Comparison of ENCODE assay signal across 22 cellular contexts in genomic region chr9:16676547-16676946, GRCh38.
"Had no signal": no experiment of that assay in that cellular context is flagged by ENCODE, and none has a peak within 500 bp of the region (broad histone marks: within the 10 kb centered on the region; RNA-seq: fewer than 3 reads in every experiment).

No MANE protein-coding gene starts in this region.

- H3K27ac ChIP-seq: colonic mucosa, esophagus muscularis mucosa, foreskin keratinocyte, gastroesophageal sphincter, heart left ventricle, hepatocyte, left lung, lower lobe of right lung had no signal

- ATAC-seq: effector memory CD8-positive, alpha-beta T cell; foreskin keratinocyte; gastroesophageal sphincter; heart left ventricle; left cardiac atrium; left lung; left ventricle myocardium superior; lower lobe of right lung; mucosa of descending colon had no signal

- H3K9me3 ChIP-seq: colonic mucosa, esophagus muscularis mucosa, gastroesophageal sphincter, heart left ventricle, left lung, lower lobe of right lung, mucosa of descending colon had no signal

- H3K4me3 ChIP-seq: colonic mucosa, esophagus muscularis mucosa, gastroesophageal sphincter, heart left ventricle, hepatocyte, left lung, lower lobe of right lung, mucosa of descending colon had no signal

- H3K4me1 ChIP-seq: colonic mucosa, foreskin keratinocyte, heart left ventricle, left lung, lower lobe of right lung had no signal

- FAIRE-seq: endothelial cell of umbilical vein, frontal cortex had no signal

- DNase-seq: colonic mucosa; cortex of kidney; effector CD8-positive, alpha-beta T cell; effector memory CD8-positive, alpha-beta T cell; endodermal cell; foreskin keratinocyte; heart left ventricle; hypothalamus; immature natural killer cell; islet precursor cell; left cardiac atrium; left lung; left ventricle myocardium superior; lower lobe of right lung; mesenchymal stem cell; mucosa of descending colon; naive B cell had no signal

- H3K36me3 ChIP-seq: colonic mucosa, esophagus muscularis mucosa, gastroesophageal sphincter, heart left ventricle, left lung, lower lobe of right lung had no signal
